17 cellular contexts compared by ENCODE assay signal in genomic region chr12:83321971-83322370, GRCh38.
"Had no signal": no experiment of that assay in that cellular context is flagged by ENCODE, and none has a peak within 500 bp of the region (broad histone marks: within the 10 kb centered on the region; RNA-seq: fewer than 3 reads in every experiment).

No MANE protein-coding gene starts in this region.

- H3K4me3 ChIP-seq: coronary artery, dorsolateral prefrontal cortex, esophagus muscularis mucosa, gastroesophageal sphincter, heart left ventricle, left lung, lower lobe of right lung, mucosa of descending colon had no signal

- H3K36me3 ChIP-seq: esophagus muscularis mucosa, gastroesophageal sphincter, heart left ventricle, left lung, lower lobe of right lung had no signal

- H3K4me1 ChIP-seq: foreskin keratinocyte, left lung, lower lobe of right lung had no signal

- DNase-seq: dermis blood vessel endothelial cell; dorsolateral prefrontal cortex; effector CD4-positive, alpha-beta T cell; effector memory CD4-positive, alpha-beta T cell; foreskin keratinocyte; heart left ventricle; hippocampal formation; left cardiac atrium; left lung; left ventricle myocardium superior; lower lobe of right lung; mesenchymal stem cell; mucosa of descending colon; naive B cell had no signal

- H3K27ac ChIP-seq: coronary artery, dorsolateral prefrontal cortex, esophagus muscularis mucosa, foreskin keratinocyte, gastroesophageal sphincter, heart left ventricle, left lung, lower lobe of right lung had no signal

- H3K27me3 ChIP-seq: esophagus muscularis mucosa, foreskin keratinocyte, gastroesophageal sphincter, heart left ventricle, left lung had no signal

- H3K9me3 ChIP-seq: esophagus muscularis mucosa, gastroesophageal sphincter, heart left ventricle, left lung, lower lobe of right lung, mucosa of descending colon had no signal

- ATAC-seq: foreskin keratinocyte, gastroesophageal sphincter, heart left ventricle, left cardiac atrium, left lung, left ventricle myocardium superior, lower lobe of right lung, mucosa of descending colon had no signal
